In the genomic region with DNA sequence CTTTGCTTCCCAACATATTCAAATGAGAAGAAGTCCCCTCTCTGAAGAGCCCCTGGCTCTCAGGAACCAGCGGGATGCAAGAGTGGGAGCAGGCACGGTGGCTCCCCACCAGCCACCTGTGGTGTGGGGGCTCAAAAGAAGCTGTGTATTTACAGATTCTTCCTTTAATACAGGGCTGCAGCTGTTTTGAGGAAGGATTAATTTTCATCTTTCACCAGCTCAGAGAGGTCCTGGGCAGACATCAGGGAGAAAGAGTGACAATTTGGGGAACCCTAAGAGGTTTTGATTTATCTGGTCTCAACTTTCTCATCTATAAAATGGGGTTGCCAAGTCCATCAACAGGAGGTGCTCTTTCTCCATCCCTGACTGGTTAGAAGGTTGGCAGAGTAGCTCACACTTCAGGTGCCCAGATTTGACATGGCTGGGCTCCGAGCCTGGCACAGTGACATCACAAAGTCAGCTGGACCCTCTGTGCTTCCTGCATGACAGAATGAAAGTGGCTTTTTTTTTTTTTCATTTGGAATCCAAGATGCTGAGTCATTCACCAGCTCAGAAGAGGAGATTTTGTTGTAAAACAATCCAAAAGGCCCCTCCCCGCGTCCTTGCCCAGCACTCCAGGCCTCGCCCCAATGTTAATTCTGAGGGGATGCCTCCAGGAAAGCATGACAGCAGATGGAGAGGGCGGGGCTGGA, we compare ENCODE assay signal across 8 cellular contexts. TPM values are rescaled to one million over a fixed set of nuclear protein-coding genes. Genes with fewer than 3 reads are reported as not detected.
DNase-seq lines count a peak whose midpoint lies in the region; ATAC-seq, FAIRE-seq and TF ChIP-seq lines count a peak whose summit lies in the region.

No MANE protein-coding gene starts in this region.

- no peaks in the 10 kb centered on the region for H3K79me2 ChIP-seq in Karpas-422 (ENCODE audit: low read length)

- H3K4me2 ChIP-seq in Karpas-422 (ENCODE audit: low read depth, low read length, poor library complexity, severe bottlenecking), result no peak overlapping the region

- H3K9ac ChIP-seq in Karpas-422 (ENCODE audit: low read length), result no peak overlapping the region

- no peaks in the 10 kb centered on the region for H3K9me3 Mint-ChIP-seq in mesothelial cell of epicardium

- H3K27ac Mint-ChIP-seq in mesothelial cell of epicardium, result no peak overlapping the region

- H2AFZ ChIP-seq in Karpas-422 (ENCODE audit: low read length), result no peak overlapping the region

- peaks cover 7% of the 10 kb centered on the region for H3K4me1 ChIP-seq in Karpas-422 (ENCODE audit: low read length)
- no peaks in the 10 kb centered on the region for H3K4me1 ChIP-seq in lower lobe of right lung

- TF ChIP-seq CTCF in D721Med (IDR thresholded peaks at IDR 0.05; ENCODE audit: insufficient read depth, missing control alignments) (peak; percentile 14), astrocyte of the spinal cord (IDR thresholded peaks at IDR 0.05; ENCODE audit: low read depth, low read length) (peak; percentile 18), lower lobe of right lung (IDR thresholded peaks at IDR 0.05) (no peak), mesothelial cell of epicardium (IDR thresholded peaks at IDR 0.05; ENCODE audit: unreplicated experiment) (no peak)

- intact Hi-C loops in lower lobe of right lung (cut with DNase I), result no loop called here

- ATAC-seq in lower lobe of right lung (peak; percentile 54 to 71), HG02763 (IDR thresholded peaks at IDR 0.05; ENCODE audit: unreplicated experiment) (no peak), HG02970 (IDR thresholded peaks at IDR 0.05; ENCODE audit: low FRiP score, unreplicated experiment) (no peak)

- H3K36me3 ChIP-seq in Karpas-422 (ENCODE audit: insufficient read depth, low read length) (no peaks in the 10 kb centered on the region), lower lobe of right lung (no peaks in the 10 kb centered on the region)

- H4K20me1 ChIP-seq in Karpas-422 (ENCODE audit: insufficient read depth, low read depth, low read length), result no peaks in the 10 kb centered on the region

- H3K36me3 Mint-ChIP-seq in mesothelial cell of epicardium, result no peaks in the 10 kb centered on the region

- no peaks in the 10 kb centered on the region for H3K4me1 Mint-ChIP-seq in mesothelial cell of epicardium

- no peak for FAIRE-seq in D721Med (lab: Jason Lieb, UNC)

- H3K4me3 ChIP-seq in Karpas-422 (ENCODE audit: low read length), result no peak overlapping the region
- no peak overlapping the region for H3K4me3 ChIP-seq in astrocyte of the spinal cord (ENCODE audit: low read depth, low read length)
- H3K4me3 ChIP-seq in lower lobe of right lung, result no peak overlapping the region

- peaks cover 77% of the 10 kb centered on the region for H3K27me3 Mint-ChIP-seq in mesothelial cell of epicardium (ENCODE audit: low read depth)

- H3K27me3 ChIP-seq in Karpas-422 (ENCODE audit: low read length), result no peaks in the 10 kb centered on the region
- H3K27me3 ChIP-seq in lower lobe of right lung (ENCODE audit: low read depth), result peaks cover 3% of the 10 kb centered on the region

- in situ Hi-C loops in astrocyte of the spinal cord (cut with HindIII; ENCODE audit: low sequenced_read_pairs), result no loop called here

- H3K4me3 Mint-ChIP-seq in mesothelial cell of epicardium, result no peak overlapping the region

- DNase-seq in D721Med (ENCODE audit: insufficient read length, low spot score), result no peak
- DNase-seq in Karpas-422, result peak; percentile 71
- peak; percentile 86 for DNase-seq in astrocyte of the spinal cord (ENCODE audit: low read depth, low spot score)
- DNase-seq in lower lobe of right lung, result no peak
- no peak for DNase-seq in caudate nucleus (lab: John Stamatoyannopoulos, UW)
- DNase-seq in mesothelial cell of epicardium (ENCODE audit: low spot score in 2 of 2, unreplicated experiment in 2 of 2), result no peak

- H3K9me3 ChIP-seq in Karpas-422 (ENCODE audit: low read length) (no peaks in the 10 kb centered on the region), lower lobe of right lung (no peaks in the 10 kb centered on the region)

- H3K27ac ChIP-seq in Karpas-422 (ENCODE audit: low read length) (no peak overlapping the region), lower lobe of right lung (no peak overlapping the region), caudate nucleus (ENCODE audit: low read depth, low read length) (no peak overlapping the region)

- H3K9me2 ChIP-seq in Karpas-422 (replicated peaks; ENCODE audit: insufficient read depth, low read length), result no peaks in the 10 kb centered on the region

RNA-seq across cellular contexts. Expression of gene SIX2, which starts 15.5 kb away (rescaled TPM):
- total RNA-seq in Karpas-422 (2014; rRNA removed; shearing (Covaris generic); ENCODE audit: low replicate concordance), result not detected in 2 replicates
- total RNA-seq in lower lobe of right lung (0.38 TPM), mesothelial cell of epicardium (0.11 TPM in 1 of 3 replicates, not detected in the others)

Comparison
In these comparisons a context has a peak if more than half of its experiments do, and no peak if none do; other contexts are left out.
1. DNase-seq: peak in Karpas-422 (single experiment) and astrocyte of the spinal cord (single experiment); none in D721Med (single experiment), lower lobe of right lung (single experiment), caudate nucleus (0 of 61) and mesothelial cell of epicardium (0 of 2).
2. CTCF ChIP-seq: peak in D721Med (single experiment) and astrocyte of the spinal cord (single experiment); none in lower lobe of right lung (single experiment) and mesothelial cell of epicardium (single experiment).
3. ATAC-seq: peak in lower lobe of right lung (2 of 2); none in HG02763 (single experiment) and HG02970 (single experiment).